In the genomic region with DNA sequence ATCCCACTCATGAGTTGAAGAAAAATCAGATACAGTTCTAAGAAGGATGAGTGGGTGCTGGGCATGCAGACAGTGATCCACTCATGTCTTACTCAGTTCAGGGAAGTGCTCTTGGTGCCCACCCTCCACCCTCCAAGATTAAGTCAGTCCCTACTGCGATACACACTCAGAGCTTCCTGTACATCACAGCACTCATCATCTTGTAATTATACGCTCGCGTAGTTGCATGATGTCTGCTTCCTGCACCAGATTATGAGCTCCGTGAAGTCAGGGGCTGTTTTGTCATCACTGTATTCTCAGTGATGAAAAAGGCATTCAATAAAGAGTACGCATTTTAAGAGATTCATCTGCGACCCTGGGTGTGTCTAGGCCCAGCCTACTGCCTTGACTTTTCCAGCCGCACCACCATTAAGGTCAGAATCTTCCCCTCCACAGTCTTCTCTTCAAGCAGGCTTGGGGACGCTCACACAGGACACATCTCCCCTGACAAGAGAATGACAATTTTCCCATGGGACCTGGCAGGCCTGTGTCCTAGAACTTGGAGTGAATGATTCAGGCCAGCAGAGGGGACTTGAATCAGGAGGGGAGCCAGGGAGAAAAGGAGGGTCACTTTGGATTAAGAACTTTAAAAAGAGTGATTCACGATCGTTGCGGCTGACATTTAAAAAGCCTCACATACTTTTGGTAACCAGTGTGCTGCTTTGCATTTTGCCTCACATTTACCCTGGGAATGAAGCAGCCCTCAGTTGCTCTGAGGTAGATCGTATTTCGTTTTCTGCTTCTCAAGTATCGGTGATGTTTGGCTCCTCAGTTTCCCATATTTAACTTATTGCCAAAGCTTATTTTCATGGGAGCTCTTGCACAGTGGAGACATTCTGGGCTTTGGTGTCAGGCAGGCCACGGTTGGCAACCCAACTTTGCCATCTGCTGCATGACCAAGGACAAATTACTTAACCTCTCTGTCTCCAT, we compare ENCODE assay signal across 2 cellular contexts.
TF ChIP-seq lines count a peak whose summit lies in the region.

No MANE protein-coding gene starts in this region.

TF ChIP-seq in GM23338, 12 proteins besides CTCF, POLR2A, EP300 and RAD21:
- TF ChIP-seq STAT1 (IDR thresholded peaks at IDR 0.05; ENCODE audit: unreplicated experiment): no peak
- no peak for TF ChIP-seq EZH2 (IDR thresholded peaks at IDR 0.05; ENCODE audit: low read depth, unreplicated experiment)
- TF ChIP-seq, protein P1, sequence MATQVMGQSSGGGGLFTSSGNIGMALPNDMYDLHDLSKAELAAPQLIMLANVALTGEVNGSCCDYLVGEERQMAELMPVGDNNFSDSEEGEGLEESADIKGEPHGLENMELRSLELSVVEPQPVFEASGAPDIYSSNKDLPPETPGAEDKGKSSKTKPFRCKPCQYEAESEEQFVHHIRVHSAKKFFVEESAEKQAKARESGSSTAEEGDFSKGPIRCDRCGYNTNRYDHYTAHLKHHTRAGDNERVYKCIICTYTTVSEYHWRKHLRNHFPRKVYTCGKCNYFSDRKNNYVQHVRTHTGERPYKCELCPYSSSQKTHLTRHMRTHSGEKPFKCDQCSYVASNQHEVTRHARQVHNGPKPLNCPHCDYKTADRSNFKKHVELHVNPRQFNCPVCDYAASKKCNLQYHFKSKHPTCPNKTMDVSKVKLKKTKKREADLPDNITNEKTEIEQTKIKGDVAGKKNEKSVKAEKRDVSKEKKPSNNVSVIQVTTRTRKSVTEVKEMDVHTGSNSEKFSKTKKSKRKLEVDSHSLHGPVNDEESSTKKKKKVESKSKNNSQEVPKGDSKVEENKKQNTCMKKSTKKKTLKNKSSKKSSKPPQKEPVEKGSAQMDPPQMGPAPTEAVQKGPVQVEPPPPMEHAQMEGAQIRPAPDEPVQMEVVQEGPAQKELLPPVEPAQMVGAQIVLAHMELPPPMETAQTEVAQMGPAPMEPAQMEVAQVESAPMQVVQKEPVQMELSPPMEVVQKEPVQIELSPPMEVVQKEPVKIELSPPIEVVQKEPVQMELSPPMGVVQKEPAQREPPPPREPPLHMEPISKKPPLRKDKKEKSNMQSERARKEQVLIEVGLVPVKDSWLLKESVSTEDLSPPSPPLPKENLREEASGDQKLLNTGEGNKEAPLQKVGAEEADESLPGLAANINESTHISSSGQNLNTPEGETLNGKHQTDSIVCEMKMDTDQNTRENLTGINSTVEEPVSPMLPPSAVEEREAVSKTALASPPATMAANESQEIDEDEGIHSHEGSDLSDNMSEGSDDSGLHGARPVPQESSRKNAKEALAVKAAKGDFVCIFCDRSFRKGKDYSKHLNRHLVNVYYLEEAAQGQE (IDR thresholded peaks at IDR 0.05; ENCODE audit: unreplicated experiment): no peak
- no peak for TF ChIP-seq ZNF331 (CRISPR knock-in tag; IDR thresholded peaks at IDR 0.05; ENCODE audit: low read depth)
- TF ChIP-seq, protein P2, sequence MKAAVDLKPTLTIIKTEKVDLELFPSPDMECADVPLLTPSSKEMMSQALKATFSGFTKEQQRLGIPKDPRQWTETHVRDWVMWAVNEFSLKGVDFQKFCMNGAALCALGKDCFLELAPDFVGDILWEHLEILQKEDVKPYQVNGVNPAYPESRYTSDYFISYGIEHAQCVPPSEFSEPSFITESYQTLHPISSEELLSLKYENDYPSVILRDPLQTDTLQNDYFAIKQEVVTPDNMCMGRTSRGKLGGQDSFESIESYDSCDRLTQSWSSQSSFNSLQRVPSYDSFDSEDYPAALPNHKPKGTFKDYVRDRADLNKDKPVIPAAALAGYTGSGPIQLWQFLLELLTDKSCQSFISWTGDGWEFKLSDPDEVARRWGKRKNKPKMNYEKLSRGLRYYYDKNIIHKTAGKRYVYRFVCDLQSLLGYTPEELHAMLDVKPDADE (IDR thresholded peaks at IDR 0.05): no peak
- no peak for TF ChIP-seq CREB1 (CRISPR knock-in tag; IDR thresholded peaks at IDR 0.05; ENCODE audit: low read depth)
- no peak for TF ChIP-seq EZH2phosphoT487 (IDR thresholded peaks at IDR 0.05; ENCODE audit: unreplicated experiment)
- no peak for TF ChIP-seq POLR2AphosphoS5 (IDR thresholded peaks at IDR 0.05; ENCODE audit: low read depth)
- TF ChIP-seq JUNB (IDR thresholded peaks at IDR 0.05; ENCODE audit: unreplicated experiment): no peak
- no peak for TF ChIP-seq ZNF114 (CRISPR knock-in tag; IDR thresholded peaks at IDR 0.05)
- no peak for TF ChIP-seq NANOG (IDR thresholded peaks at IDR 0.05; ENCODE audit: borderline replicate concordance)

TF ChIP-seq in H1, 55 proteins besides CTCF, POLR2A, EP300 and RAD21:
- no peak for TF ChIP-seq YY1 (IDR thresholded peaks at IDR 0.05; ENCODE audit: low read depth, low read length)
- TF ChIP-seq SP4 (IDR thresholded peaks at IDR 0.05; ENCODE audit: low read length): no peak
- TF ChIP-seq HDAC6 (IDR thresholded peaks at IDR 0.05; ENCODE audit: low read depth, low read length): no peak
- no peak for TF ChIP-seq TEAD4 (IDR thresholded peaks at IDR 0.05; ENCODE audit: low read depth, low read length)
- TF ChIP-seq, protein P3, sequence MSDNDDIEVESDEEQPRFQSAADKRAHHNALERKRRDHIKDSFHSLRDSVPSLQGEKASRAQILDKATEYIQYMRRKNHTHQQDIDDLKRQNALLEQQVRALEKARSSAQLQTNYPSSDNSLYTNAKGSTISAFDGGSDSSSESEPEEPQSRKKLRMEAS (IDR thresholded peaks at IDR 0.05): no peak
- no peak for TF ChIP-seq TBP (IDR thresholded peaks at IDR 0.05; ENCODE audit: low read depth, low read length)
- TF ChIP-seq JUN (IDR thresholded peaks at IDR 0.05; ENCODE audit: low read depth, low read length): no peak
- TF ChIP-seq, protein P4, sequence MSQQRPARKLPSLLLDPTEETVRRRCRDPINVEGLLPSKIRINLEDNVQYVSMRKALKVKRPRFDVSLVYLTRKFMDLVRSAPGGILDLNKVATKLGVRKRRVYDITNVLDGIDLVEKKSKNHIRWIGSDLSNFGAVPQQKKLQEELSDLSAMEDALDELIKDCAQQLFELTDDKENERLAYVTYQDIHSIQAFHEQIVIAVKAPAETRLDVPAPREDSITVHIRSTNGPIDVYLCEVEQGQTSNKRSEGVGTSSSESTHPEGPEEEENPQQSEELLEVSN (IDR thresholded peaks at IDR 0.05): no peak
- TF ChIP-seq SRF (IDR thresholded peaks at IDR 0.05; ENCODE audit: low read depth, low read length): no peak
- no peak for TF ChIP-seq MAFK (IDR thresholded peaks at IDR 0.05; ENCODE audit: low read depth, low read length)
TF ChIP-seq in H1: peak in this region for 0.
